In genomic region chr1:166166701-166167394, GRCh38 we compare ENCODE assay signal across 8 cellular contexts. TPM values are rescaled to one million over a fixed set of nuclear protein-coding genes. Genes with fewer than 3 reads are reported as not detected.
DNase-seq lines count a peak whose midpoint lies in the region; ATAC-seq and TF ChIP-seq lines count a peak whose summit lies in the region.

A gene with protein sequence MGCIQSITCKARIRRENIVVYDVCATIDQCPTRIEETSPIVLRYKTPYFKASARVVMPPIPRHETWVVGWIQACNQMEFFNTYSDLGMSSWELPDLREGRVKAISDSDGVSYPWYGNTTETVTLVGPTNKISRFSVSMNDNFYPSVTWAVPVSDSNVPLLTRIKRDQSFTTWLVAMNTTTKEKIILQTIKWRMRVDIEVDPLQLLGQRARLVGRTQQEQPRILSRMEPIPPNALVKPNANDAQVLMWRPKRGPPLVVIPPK (minus strand): TSS chr1:166167001. CDS start chr1:166166248, 753 bp downstream.

- no peak for TF ChIP-seq CTCF in AG09319 (IDR thresholded peaks at IDR 0.05; ENCODE audit: low read depth, low read length)
- no peak for TF ChIP-seq CTCF in epithelial cell of esophagus (IDR thresholded peaks at IDR 0.05; ENCODE audit: insufficient read depth, low read depth, low read length, missing control alignments)

- peak within 1 kb of the TSS; percentile 41 for H3K4me3 ChIP-seq in epithelial cell of esophagus (ENCODE audit: low read length)
- peak within 1 kb of the TSS; percentile 10 for H3K4me3 ChIP-seq in mononuclear cell (ENCODE audit: low read length)

- H3K4me1 ChIP-seq in mononuclear cell (ENCODE audit: insufficient read depth, low read length), result no peaks in the 10 kb centered on the region

- peaks cover 67% of the 10 kb centered on the region for H3K27me3 ChIP-seq in mononuclear cell (ENCODE audit: insufficient read depth, low read length)

- DNase-seq in AG09319 (ENCODE audit: extremely low read depth, low read depth), result peak; percentile 19
- DNase-seq in NCI-H82 treated with DMSO at 0.1 percent for 48 hours (lab: John Stamatoyannopoulos, UW; ENCODE audit: unreplicated experiment), result peak; percentile 76
- peak; percentile 47 for DNase-seq in activated CD8-positive, alpha-beta memory T cell treated with anti-CD3 and anti-CD28 coated beads, Interleukin-2, amount 50 U/mL, for 4 hours
- DNase-seq in epithelial cell of esophagus (ENCODE audit: low read depth), result peak; percentile 54
- DNase-seq in stimulated activated CD8-positive, alpha-beta memory T cell treated with anti-CD3 and anti-CD28 coated beads, Interleukin-7, amount 100 ng/mL, for 4 hours (ENCODE audit: low read depth in 2 of 2), result peak; percentile 12 to 31

- no peaks in the 10 kb centered on the region for H3K9me3 ChIP-seq in mononuclear cell (ENCODE audit: low read depth, low read length)

- ATAC-seq in GM18909 (IDR thresholded peaks at IDR 0.05; ENCODE audit: poor library complexity, unreplicated experiment), result peak; percentile 40
- peak; percentile 49 for ATAC-seq in HG03135 (IDR thresholded peaks at IDR 0.05; ENCODE audit: unreplicated experiment)

RNA-seq across cellular contexts. Expression of the gene that starts here (rescaled TPM):
- 0.10 TPM for total RNA-seq in mononuclear cell

Comparison
In these comparisons a context has a peak if more than half of its experiments do, and no peak if none do; other contexts are left out.
1. Peak in every context shown above with its lines: DNase-seq, ATAC-seq and H3K4me3 ChIP-seq.
2. DNase-seq: peak in every context shown above with its lines; median percentile 76 in NCI-H82 treated with DMSO at 0.1 percent for 48 hours; 54 in epithelial cell of esophagus; 47 in activated CD8-positive, alpha-beta memory T cell treated with anti-CD3 and anti-CD28 coated beads, Interleukin-2, amount 50 U/mL, for 4 hours; 22 in stimulated activated CD8-positive, alpha-beta memory T cell treated with anti-CD3 and anti-CD28 coated beads, Interleukin-7, amount 100 ng/mL, for 4 hours; 19 in AG09319.